Comparison of ENCODE assay signal across 1 cellular context in the genomic region with DNA sequence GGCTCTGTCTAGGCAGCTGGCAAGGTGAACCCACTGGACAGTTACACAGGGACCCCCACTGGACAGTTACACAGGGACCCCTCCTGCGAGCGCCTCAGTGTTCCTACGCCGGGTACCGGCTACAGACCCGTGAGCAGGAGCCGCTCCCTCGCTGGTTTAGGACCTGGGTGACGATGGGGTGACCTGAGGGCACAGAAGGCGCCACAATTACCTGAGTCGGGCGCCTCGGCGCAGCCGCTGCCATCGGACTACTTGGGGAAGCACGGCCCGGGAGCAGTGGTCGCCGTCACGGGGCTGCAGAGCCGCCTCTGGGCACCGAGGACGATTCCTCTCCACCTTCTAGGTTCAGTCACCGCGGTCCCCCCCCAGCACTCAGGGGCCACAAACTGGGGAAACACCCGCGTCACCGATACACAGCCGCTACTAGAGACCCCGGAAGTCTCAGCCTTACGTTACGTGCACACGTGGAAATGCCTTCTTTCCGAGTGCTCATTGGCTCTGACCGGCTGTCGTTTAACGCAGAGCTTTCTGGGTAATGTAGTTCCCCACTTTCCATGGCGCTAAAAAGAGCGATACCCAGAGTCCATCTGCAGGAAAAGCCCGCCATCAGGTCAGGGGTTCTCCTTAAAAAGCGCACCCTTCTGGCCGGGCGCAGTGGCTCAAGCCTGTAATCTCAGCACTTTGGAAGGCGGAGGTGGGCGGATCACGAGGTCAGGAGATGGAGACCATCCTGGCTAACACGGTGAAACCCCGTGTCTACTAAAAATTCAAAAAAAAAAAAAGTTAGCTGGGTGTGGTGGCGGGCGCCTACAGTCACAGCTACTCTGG.
A peak's percentile ranks its signal among the peaks of the same experiment; 100 is the strongest.
TF ChIP-seq lines count a peak whose summit lies in the region.

A gene (minus strand): TSS at position 425 of the 828 bp plus-strand sequence. CDS start 181 bp downstream, at position 244.

TF ChIP-seq in GM12878, 131 proteins besides CTCF, POLR2A, EP300 and RAD21 (continued from another document):
- TF ChIP-seq BHLHE40 (IDR thresholded peaks at IDR 0.05; ENCODE audit: borderline replicate concordance in 1 of 2, low read depth in 2 of 2, low read length in 1 of 2) (peak; percentile 43 to 77), NR2F1 (conservative IDR thresholded peaks at IDR 0.05) (peak; percentile 72), CHD2 (IDR thresholded peaks at IDR 0.05; ENCODE audit: borderline replicate concordance, low read depth, low read length) (peak; percentile 79), SREBF1 (IDR thresholded peaks at IDR 0.05; ENCODE audit: low read length) (peak; percentile 57; the same call in 1 of the 2 replicates), CREM (IDR thresholded peaks at IDR 0.05; ENCODE audit: low read depth) (peak; percentile 92), RAD51 (IDR thresholded peaks at IDR 0.05) (peak; percentile 84), BACH1 (IDR thresholded peaks at IDR 0.05; ENCODE audit: borderline replicate concordance) (peak; percentile 70; the same call in 1 of the 2 replicates), PML (IDR thresholded peaks at IDR 0.05; ENCODE audit: low read length) (0 out of 2 replicates have a peak, but pooled peaks have one; percentile 39), GATAD2B (conservative IDR thresholded peaks at IDR 0.05; ENCODE audit: low read depth) (peak; percentile 60; the same call in 1 of the 2 replicates), HCFC1 (IDR thresholded peaks at IDR 0.05; ENCODE audit: low read length) (peak; percentile 92), IKZF1 (conservative IDR thresholded peaks at IDR 0.05) (peak; percentile 91), ZNF384 (IDR thresholded peaks at IDR 0.05; ENCODE audit: borderline replicate concordance, low read depth, low read length) (0 out of 2 replicates have a peak, but pooled peaks have one; percentile 5), MXI1 (IDR thresholded peaks at IDR 0.05; ENCODE audit: low read depth, low read length) (0 out of 2 replicates have a peak, but pooled peaks have one; percentile 10), CREB1 (IDR thresholded peaks at IDR 0.05; ENCODE audit: low read depth) (peak; percentile 92), ATF7 (IDR thresholded peaks at IDR 0.05; ENCODE audit: low read depth) (peak; percentile 62), NR2C1 (IDR thresholded peaks at IDR 0.05) (peak; percentile 82), MEF2B (IDR thresholded peaks at IDR 0.05; ENCODE audit: partially characterized antibody, poor library complexity, severe bottlenecking) (peak; percentile 34), RELA (IDR thresholded peaks at IDR 0.05; ENCODE audit: borderline replicate concordance, partially characterized antibody) (peak; percentile 58), STAT1 (conservative IDR thresholded peaks at IDR 0.05) (0 out of 2 replicates have a peak, but pooled peaks have one; percentile 47), SP1 (IDR thresholded peaks at IDR 0.05; ENCODE audit: low read depth, low read length) (peak; percentile 78), SIX5 (IDR thresholded peaks at IDR 0.05; ENCODE audit: low read depth, low read length, severe bottlenecking) (peak; percentile 86), SMAD5 (IDR thresholded peaks at IDR 0.05; ENCODE audit: low read depth) (0 out of 2 replicates have a peak, but pooled peaks have one; percentile 29), RB1 (IDR thresholded peaks at IDR 0.05; ENCODE audit: borderline replicate concordance) (peak; percentile 96), IKZF2 (IDR thresholded peaks at IDR 0.05) (0 out of 4 replicates have a peak, but pooled peaks of 1 of the 2 experiments have one; percentile 32), EGR1 (IDR thresholded peaks at IDR 0.05; ENCODE audit: borderline replicate concordance in 1 of 2, low read depth in 2 of 2, low read length in 2 of 2) (peak; percentile 39 to 85; a peak in 2 of 3 replicates), POLR2AphosphoS5 (IDR thresholded peaks at IDR 0.05; ENCODE audit: low read length) (peak; percentile 66; the same call in 1 of the 2 replicates), DPF2 (IDR thresholded peaks at IDR 0.05) (peak; percentile 53; the same call in 1 of the 2 replicates), GABPA (IDR thresholded peaks at IDR 0.05; ENCODE audit: low read depth) (peak; percentile 90)
- TF ChIP-seq, protein P1, sequence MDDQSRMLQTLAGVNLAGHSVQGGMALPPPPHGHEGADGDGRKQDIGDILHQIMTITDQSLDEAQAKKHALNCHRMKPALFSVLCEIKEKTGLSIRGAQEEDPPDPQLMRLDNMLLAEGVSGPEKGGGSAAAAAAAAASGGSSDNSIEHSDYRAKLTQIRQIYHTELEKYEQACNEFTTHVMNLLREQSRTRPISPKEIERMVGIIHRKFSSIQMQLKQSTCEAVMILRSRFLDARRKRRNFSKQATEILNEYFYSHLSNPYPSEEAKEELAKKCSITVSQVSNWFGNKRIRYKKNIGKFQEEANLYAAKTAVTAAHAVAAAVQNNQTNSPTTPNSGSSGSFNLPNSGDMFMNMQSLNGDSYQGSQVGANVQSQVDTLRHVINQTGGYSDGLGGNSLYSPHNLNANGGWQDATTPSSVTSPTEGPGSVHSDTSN (IDR thresholded peaks at IDR 0.05; ENCODE audit: insufficient replicate concordance, low read depth, low read length), result peak; percentile 92
- TF ChIP-seq, protein P2, sequence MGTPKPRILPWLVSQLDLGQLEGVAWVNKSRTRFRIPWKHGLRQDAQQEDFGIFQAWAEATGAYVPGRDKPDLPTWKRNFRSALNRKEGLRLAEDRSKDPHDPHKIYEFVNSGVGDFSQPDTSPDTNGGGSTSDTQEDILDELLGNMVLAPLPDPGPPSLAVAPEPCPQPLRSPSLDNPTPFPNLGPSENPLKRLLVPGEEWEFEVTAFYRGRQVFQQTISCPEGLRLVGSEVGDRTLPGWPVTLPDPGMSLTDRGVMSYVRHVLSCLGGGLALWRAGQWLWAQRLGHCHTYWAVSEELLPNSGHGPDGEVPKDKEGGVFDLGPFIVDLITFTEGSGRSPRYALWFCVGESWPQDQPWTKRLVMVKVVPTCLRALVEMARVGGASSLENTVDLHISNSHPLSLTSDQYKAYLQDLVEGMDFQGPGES (IDR thresholded peaks at IDR 0.05), result peak; percentile 30; the same call in 1 of the 2 replicates
- TF ChIP-seq, protein P3, sequence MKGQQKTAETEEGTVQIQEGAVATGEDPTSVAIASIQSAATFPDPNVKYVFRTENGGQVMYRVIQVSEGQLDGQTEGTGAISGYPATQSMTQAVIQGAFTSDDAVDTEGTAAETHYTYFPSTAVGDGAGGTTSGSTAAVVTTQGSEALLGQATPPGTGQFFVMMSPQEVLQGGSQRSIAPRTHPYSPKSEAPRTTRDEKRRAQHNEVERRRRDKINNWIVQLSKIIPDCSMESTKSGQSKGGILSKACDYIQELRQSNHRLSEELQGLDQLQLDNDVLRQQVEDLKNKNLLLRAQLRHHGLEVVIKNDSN (IDR thresholded peaks at IDR 0.05; ENCODE audit: borderline replicate concordance, extremely low read length, insufficient read depth, low read depth, low read length), result peak; percentile 45
- TF ChIP-seq, protein P4, sequence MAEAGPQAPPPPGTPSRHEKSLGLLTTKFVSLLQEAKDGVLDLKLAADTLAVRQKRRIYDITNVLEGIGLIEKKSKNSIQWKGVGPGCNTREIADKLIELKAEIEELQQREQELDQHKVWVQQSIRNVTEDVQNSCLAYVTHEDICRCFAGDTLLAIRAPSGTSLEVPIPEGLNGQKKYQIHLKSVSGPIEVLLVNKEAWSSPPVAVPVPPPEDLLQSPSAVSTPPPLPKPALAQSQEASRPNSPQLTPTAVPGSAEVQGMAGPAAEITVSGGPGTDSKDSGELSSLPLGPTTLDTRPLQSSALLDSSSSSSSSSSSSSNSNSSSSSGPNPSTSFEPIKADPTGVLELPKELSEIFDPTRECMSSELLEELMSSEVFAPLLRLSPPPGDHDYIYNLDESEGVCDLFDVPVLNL (IDR thresholded peaks at IDR 0.05; ENCODE audit: low read depth, low read length), result peak; percentile 54; the same call in 1 of the 2 replicates
- TF ChIP-seq, protein P5, sequence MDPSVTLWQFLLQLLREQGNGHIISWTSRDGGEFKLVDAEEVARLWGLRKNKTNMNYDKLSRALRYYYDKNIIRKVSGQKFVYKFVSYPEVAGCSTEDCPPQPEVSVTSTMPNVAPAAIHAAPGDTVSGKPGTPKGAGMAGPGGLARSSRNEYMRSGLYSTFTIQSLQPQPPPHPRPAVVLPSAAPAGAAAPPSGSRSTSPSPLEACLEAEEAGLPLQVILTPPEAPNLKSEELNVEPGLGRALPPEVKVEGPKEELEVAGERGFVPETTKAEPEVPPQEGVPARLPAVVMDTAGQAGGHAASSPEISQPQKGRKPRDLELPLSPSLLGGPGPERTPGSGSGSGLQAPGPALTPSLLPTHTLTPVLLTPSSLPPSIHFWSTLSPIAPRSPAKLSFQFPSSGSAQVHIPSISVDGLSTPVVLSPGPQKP (IDR thresholded peaks at IDR 0.05; ENCODE audit: low read depth, low read length), result peak; percentile 28; the same call in 1 of the 2 replicates
- TF ChIP-seq, protein P6, sequence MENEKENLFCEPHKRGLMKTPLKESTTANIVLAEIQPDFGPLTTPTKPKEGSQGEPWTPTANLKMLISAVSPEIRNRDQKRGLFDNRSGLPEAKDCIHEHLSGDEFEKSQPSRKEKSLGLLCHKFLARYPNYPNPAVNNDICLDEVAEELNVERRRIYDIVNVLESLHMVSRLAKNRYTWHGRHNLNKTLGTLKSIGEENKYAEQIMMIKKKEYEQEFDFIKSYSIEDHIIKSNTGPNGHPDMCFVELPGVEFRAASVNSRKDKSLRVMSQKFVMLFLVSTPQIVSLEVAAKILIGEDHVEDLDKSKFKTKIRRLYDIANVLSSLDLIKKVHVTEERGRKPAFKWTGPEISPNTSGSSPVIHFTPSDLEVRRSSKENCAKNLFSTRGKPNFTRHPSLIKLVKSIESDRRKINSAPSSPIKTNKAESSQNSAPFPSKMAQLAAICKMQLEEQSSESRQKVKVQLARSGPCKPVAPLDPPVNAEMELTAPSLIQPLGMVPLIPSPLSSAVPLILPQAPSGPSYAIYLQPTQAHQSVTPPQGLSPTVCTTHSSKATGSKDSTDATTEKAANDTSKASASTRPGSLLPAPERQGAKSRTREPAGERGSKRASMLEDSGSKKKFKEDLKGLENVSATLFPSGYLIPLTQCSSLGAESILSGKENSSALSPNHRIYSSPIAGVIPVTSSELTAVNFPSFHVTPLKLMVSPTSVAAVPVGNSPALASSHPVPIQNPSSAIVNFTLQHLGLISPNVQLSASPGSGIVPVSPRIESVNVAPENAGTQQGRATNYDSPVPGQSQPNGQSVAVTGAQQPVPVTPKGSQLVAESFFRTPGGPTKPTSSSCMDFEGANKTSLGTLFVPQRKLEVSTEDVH (IDR thresholded peaks at IDR 0.05; ENCODE audit: low read depth, partially characterized antibody), result peak; percentile 74
- TF ChIP-seq, protein P7, sequence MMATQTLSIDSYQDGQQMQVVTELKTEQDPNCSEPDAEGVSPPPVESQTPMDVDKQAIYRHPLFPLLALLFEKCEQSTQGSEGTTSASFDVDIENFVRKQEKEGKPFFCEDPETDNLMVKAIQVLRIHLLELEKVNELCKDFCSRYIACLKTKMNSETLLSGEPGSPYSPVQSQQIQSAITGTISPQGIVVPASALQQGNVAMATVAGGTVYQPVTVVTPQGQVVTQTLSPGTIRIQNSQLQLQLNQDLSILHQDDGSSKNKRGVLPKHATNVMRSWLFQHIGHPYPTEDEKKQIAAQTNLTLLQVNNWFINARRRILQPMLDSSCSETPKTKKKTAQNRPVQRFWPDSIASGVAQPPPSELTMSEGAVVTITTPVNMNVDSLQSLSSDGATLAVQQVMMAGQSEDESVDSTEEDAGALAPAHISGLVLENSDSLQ (IDR thresholded peaks at IDR 0.05), result peak; percentile 98
- TF ChIP-seq, protein P8, sequence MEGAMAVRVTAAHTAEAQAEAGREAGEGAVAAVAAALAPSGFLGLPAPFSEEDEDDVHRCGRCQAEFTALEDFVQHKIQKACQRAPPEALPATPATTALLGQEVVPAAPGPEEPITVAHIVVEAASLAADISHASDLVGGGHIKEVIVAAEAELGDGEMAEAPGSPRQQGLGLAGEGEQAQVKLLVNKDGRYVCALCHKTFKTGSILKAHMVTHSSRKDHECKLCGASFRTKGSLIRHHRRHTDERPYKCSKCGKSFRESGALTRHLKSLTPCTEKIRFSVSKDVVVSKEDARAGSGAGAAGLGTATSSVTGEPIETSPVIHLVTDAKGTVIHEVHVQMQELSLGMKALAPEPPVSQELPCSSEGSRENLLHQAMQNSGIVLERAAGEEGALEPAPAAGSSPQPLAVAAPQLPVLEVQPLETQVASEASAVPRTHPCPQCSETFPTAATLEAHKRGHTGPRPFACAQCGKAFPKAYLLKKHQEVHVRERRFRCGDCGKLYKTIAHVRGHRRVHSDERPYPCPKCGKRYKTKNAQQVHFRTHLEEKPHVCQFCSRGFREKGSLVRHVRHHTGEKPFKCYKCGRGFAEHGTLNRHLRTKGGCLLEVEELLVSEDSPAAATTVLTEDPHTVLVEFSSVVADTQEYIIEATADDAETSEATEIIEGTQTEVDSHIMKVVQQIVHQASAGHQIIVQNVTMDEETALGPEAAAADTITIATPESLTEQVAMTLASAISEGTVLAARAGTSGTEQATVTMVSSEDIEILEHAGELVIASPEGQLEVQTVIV (IDR thresholded peaks at IDR 0.05; ENCODE audit: borderline replicate concordance, partially characterized antibody), result peak; percentile 73
